8 cellular contexts compared by ENCODE assay signal in genomic region chr1:40532062-40532389, GRCh38. TPM values are rescaled to one million over a fixed set of nuclear protein-coding genes. Genes with fewer than 3 reads are reported as not detected.
DNase-seq lines count a peak whose midpoint lies in the region; ATAC-seq, FAIRE-seq and TF ChIP-seq lines count a peak whose summit lies in the region.

No MANE protein-coding gene starts in this region.

- POLR2A ChIA-PET in GM10248 (lab: Yijun Ruan, JAX): interaction anchor here (0.6 to 0.7 kb wide), 3 partner anchors 81 to 481 kb away, joined by 3 to 5 read pairs (median 3); no protein-coding TSS in a partner anchor

- 0 to 3% (median 1%) methylated on average over 3 of the region's 3 CpGs for whole genome bisulfite sequencing in heart left ventricle, 4 donors
- WGBS in lung, 2 donors: 5 to 6% methylated on average over 3 of the region's 3 CpGs
- 4% methylated on average over 3 of the region's 3 CpGs for WGBS in urinary bladder

- ATAC-seq in heart left ventricle (no peak), Right ventricle myocardium superior (ENCODE audit: poor library complexity) (no peak), lung (ENCODE audit: insufficient read depth, low FRiP score) (no peak), HG03135 (IDR thresholded peaks at IDR 0.05; ENCODE audit: unreplicated experiment) (no peak), HG02798 (IDR thresholded peaks at IDR 0.05; ENCODE audit: poor library complexity, unreplicated experiment) (no peak)

- DNase-seq in heart left ventricle (no peak), Right ventricle myocardium superior (no peak), astrocyte (ENCODE audit: low read depth) (no peak), lung (ENCODE audit: low spot score) (no peak), GM10248 (ENCODE audit: extremely low spot score) (no peak)

- H3K27ac ChIP-seq in heart left ventricle (peak overlapping the region; percentile 71 to 94 (median 86)), astrocyte (ENCODE audit: low read depth, low read length) (peak overlapping the region; percentile 78), lung (ENCODE audit: low read depth in 1 of 2, low read length in 1 of 2) (peak overlapping the region; percentile 84 to 90), urinary bladder (ENCODE audit: low read depth) (no peak overlapping the region)

- H2AFZ ChIP-seq in astrocyte (ENCODE audit: low read depth, low read length): peak overlapping the region; percentile 98

- H3K36me3 ChIP-seq in heart left ventricle (peaks cover 0 to 13% (median 0%) of the 10 kb centered on the region in 9 donors), astrocyte (ENCODE audit: insufficient read depth, low read length) (no peaks in the 10 kb centered on the region), lung (ENCODE audit: control insufficient read depth in 2 of 2, insufficient read depth in 2 of 2, low read length in 2 of 2) (peaks cover 0 to 6% of the 10 kb centered on the region in 2 donors), urinary bladder (ENCODE audit: insufficient read depth) (no peaks in the 10 kb centered on the region)

- TF ChIP-seq CTCF in heart left ventricle (IDR thresholded peaks at IDR 0.05) (no peak), astrocyte (IDR thresholded peaks at IDR 0.05; ENCODE audit: insufficient read depth, low read depth, low read length) (no peak), lung (IDR thresholded peaks at IDR 0.05; ENCODE audit: control extremely low read depth, extremely low read depth) (no peak), GM10248 (IDR thresholded peaks at IDR 0.05; ENCODE audit: control extremely low read depth, extremely low read depth, low read depth, missing control alignments) (no peak)

- H3K4me1 ChIP-seq in heart left ventricle (peaks cover 0 to 22% (median 10%) of the 10 kb centered on the region in 12 donors), astrocyte (ENCODE audit: insufficient read depth, low read length) (peaks cover 8% of the 10 kb centered on the region), lung (ENCODE audit: control insufficient read depth in 2 of 2, insufficient read depth in 2 of 2, low read length in 2 of 2) (peaks cover 0 to 5% of the 10 kb centered on the region in 2 donors), urinary bladder (ENCODE audit: insufficient read depth) (no peaks in the 10 kb centered on the region)

- no peaks in the 10 kb centered on the region for H3K36me3 Mint-ChIP-seq in astrocyte (ENCODE audit: low read depth, unreplicated experiment)

- H4K20me1 ChIP-seq in astrocyte (ENCODE audit: insufficient read depth, low read length): no peaks in the 10 kb centered on the region

- H3K9ac ChIP-seq in astrocyte (ENCODE audit: low read length): peak overlapping the region; percentile 84

- no peaks in the 10 kb centered on the region for H3K27me3 ChIP-seq in heart left ventricle
- H3K27me3 ChIP-seq in astrocyte (ENCODE audit: insufficient read depth, low read length): no peaks in the 10 kb centered on the region
- H3K27me3 ChIP-seq in lung (ENCODE audit: control insufficient read depth, insufficient read depth): no peaks in the 10 kb centered on the region

- peaks cover 1% of the 10 kb centered on the region for H3K9me3 Mint-ChIP-seq in astrocyte (ENCODE audit: unreplicated experiment)

- no peak for TF ChIP-seq POLR2A in heart left ventricle (IDR thresholded peaks at IDR 0.05)

- CTCF ChIA-PET in GM10248 (lab: Yijun Ruan, JAX): interaction anchor here (0.7 to 2.8 kb wide), 26 partner anchors 9 to 453 kb away, joined by 3 to 24 read pairs (median 4); partner anchors contain the start of gene SMAP2

- peaks cover 0 to 2% (median 0%) of the 10 kb centered on the region in 12 donors for H3K9me3 ChIP-seq in heart left ventricle
- no peaks in the 10 kb centered on the region for H3K9me3 ChIP-seq in astrocyte (ENCODE audit: insufficient read depth, low read depth, low read length)
- H3K9me3 ChIP-seq in lung (ENCODE audit: control insufficient read depth in 2 of 2, insufficient read depth in 1 of 2, low read length in 1 of 2): no peaks in the 10 kb centered on the region

- peak overlapping the region; percentile 99 for H3K4me2 ChIP-seq in astrocyte (ENCODE audit: low read length)

- H3K4me1 Mint-ChIP-seq in astrocyte (ENCODE audit: low read depth, unreplicated experiment): peaks cover 3% of the 10 kb centered on the region

- peak overlapping the region; percentile 87 for H3K27ac Mint-ChIP-seq in astrocyte (ENCODE audit: unreplicated experiment)

- H3K4me3 Mint-ChIP-seq in astrocyte (ENCODE audit: unreplicated experiment): peak overlapping the region; percentile 99

- intact Hi-C loops in heart left ventricle (cut with DNase I): no loop called here
- intact Hi-C loops in Right ventricle myocardium superior (cut with DNase I): no loop called here

- peaks cover 4% of the 10 kb centered on the region for H3K79me2 ChIP-seq in astrocyte (ENCODE audit: insufficient read depth, low read length)

- H3K4me3 ChIP-seq in heart left ventricle: peak overlapping the region; percentile 35 to 89 (median 72)
- peak overlapping the region; percentile 93 for H3K4me3 ChIP-seq in astrocyte (ENCODE audit: insufficient read depth, low read depth, low read length)
- peak overlapping the region; percentile 74 for H3K4me3 ChIP-seq in lung
- H3K4me3 ChIP-seq in urinary bladder (ENCODE audit: low read depth, low read length): peak overlapping the region; percentile 55

- FAIRE-seq in astrocyte (lab: Jason Lieb, UNC): no peak

- H3K27me3 Mint-ChIP-seq in astrocyte (ENCODE audit: low read depth, unreplicated experiment): peaks cover 9% of the 10 kb centered on the region

RNA-seq across cellular contexts. Expression of gene ZNF684, which starts 0.6 kb away (rescaled TPM):
- total RNA-seq in heart left ventricle: 10 to 100 TPM in 2 of 9 donors, 1 to 10 TPM in 7; 5.2 to 12.1 (median 8.5) TPM
- polyA plus RNA-seq in heart left ventricle: 1 to 10 TPM; 4.5 to 6.2 TPM
- 8.3 TPM for total RNA-seq in Right ventricle myocardium superior
- total RNA-seq in astrocyte: 3.9 and 5.8 TPM in 2 replicates
- total RNA-seq in lung: 1 to 10 TPM; 4.8 to 5.2 TPM
- 1 to 10 TPM; 1.7 to 3.3 TPM for polyA plus RNA-seq in lung
- 9.9 TPM for total RNA-seq in urinary bladder
- 3.2 TPM for polyA plus RNA-seq in urinary bladder

RNA-seq across cellular contexts. Expression of gene EXO5, which starts 23.5 kb away (rescaled TPM):
- total RNA-seq in heart left ventricle (1 to 10 TPM; 2.7 to 6.4 (median 5.1) TPM), Right ventricle myocardium superior (3.1 TPM), astrocyte (6.5 and 6.8 TPM in 2 replicates), lung (1 to 10 TPM; 5.0 to 8.4 TPM), urinary bladder (9.7 TPM)
- polyA plus RNA-seq in heart left ventricle (1 to 10 TPM; 1.7 to 5.1 TPM), lung (1 to 10 TPM; 4.8 to 5.3 TPM), urinary bladder (6.8 TPM)

RNA-seq across cellular contexts. Expression of gene ZFP69, which starts 54.9 kb away (rescaled TPM):
- total RNA-seq in heart left ventricle (1 to 10 TPM in 8 of 9 donors, under 1 TPM in 1; 0.75 to 3.1 (median 2.0) TPM), Right ventricle myocardium superior (1.3 TPM), astrocyte (1.4 and 1.8 TPM in 2 replicates), lung (1 to 10 TPM; 3.4 to 4.2 TPM), urinary bladder (8.6 TPM)
- polyA plus RNA-seq in heart left ventricle (1 to 10 TPM; 1.4 to 1.7 TPM), lung (1 to 10 TPM; 1.7 to 4.2 TPM), urinary bladder (2.8 TPM)
